Comparison of ENCODE assay signal across 12 cellular contexts in genomic region chr15:101710806-101711205, GRCh38. TPM values are rescaled to one million over a fixed set of nuclear protein-coding genes. Genes with fewer than 3 reads are reported as not detected.
DNase-seq lines count a peak whose midpoint lies in the region; ATAC-seq and TF ChIP-seq lines count a peak whose summit lies in the region.
"Had no signal": no experiment of that assay in that cellular context is flagged by ENCODE, and none has a peak within 500 bp of the region (broad histone marks: within the 10 kb centered on the region; RNA-seq: fewer than 3 reads in every experiment).

No MANE protein-coding gene starts in this region.

- H3K9me3 ChIP-seq in right cardiac atrium (ENCODE audit: control insufficient read depth, low read length) = no peaks in the 10 kb centered on the region

- POLR2A ChIA-PET in AG04449 (lab: Yijun Ruan, JAX) (interaction anchor here (0.8 to 2.0 kb wide), 3 partner anchors 13 to 35 kb away, joined by 3 to 10 read pairs (median 4); partner anchors contain the start of gene TARS3), T-cell (lab: Charles Lee) (no interaction called here)

- no peaks in the 10 kb centered on the region for H3K9me3 Mint-ChIP-seq in T-cell

- WGBS in right cardiac atrium = 60% methylated on average over 6 of the region's 6 CpGs

- H3K36me3 Mint-ChIP-seq in T-cell = peaks cover 68% of the 10 kb centered on the region

- CTCF ChIA-PET in AG04449 (lab: Yijun Ruan, JAX) (interaction anchor here (1.0 to 1.5 kb wide), 3 partner anchors 12 to 70 kb away, joined by 3 to 4 read pairs (median 3); no protein-coding TSS in a partner anchor), T-cell (lab: Charles Lee) (no interaction called here)

- no peak overlapping the region for H3K4me3 ChIP-seq in AG04449 (ENCODE audit: low read depth, low read length)
- H3K4me3 ChIP-seq in HFF-Myc (replicated peaks; ENCODE audit: low read depth, low read length) = no peak overlapping the region
- no peak overlapping the region for H3K4me3 ChIP-seq in right cardiac atrium (ENCODE audit: low read length)
- H3K4me3 ChIP-seq in H7 (ENCODE audit: insufficient read depth, low read depth, low read length) = no peak overlapping the region
- H3K4me3 ChIP-seq: lung had no signal

- no peaks in the 10 kb centered on the region for H3K27me3 ChIP-seq in right cardiac atrium (ENCODE audit: control insufficient read depth, insufficient read depth)
- H3K27me3 ChIP-seq in H7 (ENCODE audit: control insufficient read depth, insufficient read depth, low read length) = no peaks in the 10 kb centered on the region

- TF ChIP-seq CTCF in AG04449 (IDR thresholded peaks at IDR 0.05; ENCODE audit: insufficient read depth, low read length, missing control alignments) (no peak), HFF-Myc (IDR thresholded peaks at IDR 0.05; ENCODE audit: low read depth, low read length, missing control alignments) (no peak)

- H3K27me3 Mint-ChIP-seq in T-cell = no peaks in the 10 kb centered on the region

- no peak overlapping the region for H3K27ac Mint-ChIP-seq in T-cell

- H3K4me1 ChIP-seq in right cardiac atrium (ENCODE audit: control insufficient read depth, insufficient read depth, low read length) = peaks cover 3% of the 10 kb centered on the region

- H3K4me3 Mint-ChIP-seq in T-cell = no peak overlapping the region

- intact Hi-C loops in right cardiac atrium (cut with DNase I) = no loop called here

- H3K27ac ChIP-seq in right cardiac atrium (ENCODE audit: low read length) = no peak overlapping the region

- DNase-seq in AG04449 (ENCODE audit: low read depth, low spot score) (peak; percentile 28), HFF-Myc (ENCODE audit: extremely low read depth, low read depth) (peak; percentile 9), amniotic epithelial cell (ENCODE audit: low read depth) (peak; percentile 65), right cardiac atrium (no peak), T-cell (no peak), H7 (no peak)
- no peak for DNase-seq in effector CD4-positive, alpha-beta T cell
- no peak for DNase-seq in stimulated activated CD4-positive, alpha-beta T cell treated with anti-CD3 and anti-CD28 coated beads, Interleukin-2, amount 100 ng/mL, for 48 hours
- DNase-seq: activated CD8-positive, alpha-beta memory T cell treated with anti-CD3 and anti-CD28 coated beads for 24 hours; activated naive CD4-positive, alpha-beta T cell treated with anti-CD3 and anti-CD28 coated beads, Interleukin-2, amount 50 U/mL, for 16 hours; T-helper 2 cell had no signal

- ATAC-seq in right cardiac atrium = peak; percentile 55 to 61
- no peak for ATAC-seq in T-cell (replicated peaks in 1 of 4)

- peaks cover 6 to 19% (median 12%) of the 10 kb centered on the region in 3 donors for H3K4me1 Mint-ChIP-seq in T-cell

- H3K36me3 ChIP-seq in H7 (replicated peaks; ENCODE audit: control insufficient read depth, insufficient read depth, low read length) = peaks cover 5% of the 10 kb centered on the region; the same call in 1 of the 2 replicates

RNA-seq across cellular contexts. Expression of gene TARS3, which starts 13.5 kb away (rescaled TPM):
- total RNA-seq in right cardiac atrium (10 to 100 TPM; 16.4 to 26.8 (median 24.2) TPM), T-cell (10 to 100 TPM; 20.1 to 26.8 (median 25.5) TPM)
- polyA plus RNA-seq in right cardiac atrium = 10.0 TPM
- 6.2 and 8.0 TPM in 2 replicates for total RNA-seq in H7 (2014; rRNA removed; shearing (Covaris generic))

RNA-seq across cellular contexts. Expression of gene TM2D3, which starts 58.6 kb away (rescaled TPM):
- total RNA-seq in right cardiac atrium (10 to 100 TPM; 36.5 to 49.2 (median 42.3) TPM), T-cell (10 to 100 TPM; 55.7 to 96.9 (median 64.6) TPM)
- 49.7 TPM for polyA plus RNA-seq in right cardiac atrium
- total RNA-seq in H7 (2014; rRNA removed; shearing (Covaris generic)) = 27.4 and 41.6 TPM in 2 replicates

Comparison
In these comparisons a context has a peak if more than half of its experiments do, and no peak if none do; other contexts are left out.
1. DNase-seq: peak in AG04449 (single experiment), HFF-Myc (single experiment) and amniotic epithelial cell (single experiment); none in right cardiac atrium (0 of 3), effector CD4-positive, alpha-beta T cell (single experiment), stimulated activated CD4-positive, alpha-beta T cell treated with anti-CD3 and anti-CD28 coated beads, Interleukin-2, amount 100 ng/mL, for 48 hours (0 of 2), T-cell (0 of 34) and H7 (single experiment).
2. ATAC-seq: peak in right cardiac atrium (2 of 2); none in T-cell (0 of 4).